In genomic region chr16:24151482-24151939, GRCh38 we compare ENCODE assay signal across 10 cellular contexts.
DNase-seq lines count a peak whose midpoint lies in the region; ATAC-seq, FAIRE-seq and TF ChIP-seq lines count a peak whose summit lies in the region.
"Had no signal": no experiment of that assay in that cellular context is flagged by ENCODE, and none has a peak within 500 bp of the region (broad histone marks: within the 10 kb centered on the region; RNA-seq: fewer than 3 reads in every experiment).

No MANE protein-coding gene starts in this region.

- peak overlapping the region; percentile 80 for H3K27ac Mint-ChIP-seq in activated naive CD8-positive, alpha-beta T cell treated with anti-CD3 and anti-CD28 coated beads, Interleukin-2, amount 10 ng/mL, durations not matched to agents 7 days and 5 days
- peak overlapping the region; percentile 2 to 71 for H3K27ac Mint-ChIP-seq in natural killer cell treated with Interleukin-12 subunit alpha and Interleukin-12 subunit beta and Interleukin-15 and Interleukin-18, amount 100 ng/mL, for 72 hours
- H3K27ac Mint-ChIP-seq: endodermal cell had no signal

- DNase-seq in GM12891 (ENCODE audit: insufficient read length, low spot score): no peak
- peak; percentile 29 for DNase-seq in SK-MEL-5 (ENCODE audit: low read depth, low spot score)
- DNase-seq in activated naive CD8-positive, alpha-beta T cell treated with anti-CD3 and anti-CD28 coated beads, Interleukin-2, amount 10 ng/mL, durations not matched to agents 7 days and 5 days: no peak
- no peak for DNase-seq in natural killer cell treated with Interleukin-12 subunit alpha and Interleukin-12 subunit beta and Interleukin-15 and Interleukin-18, amount 100 ng/mL, for 72 hours (ENCODE audit: low spot score)
- DNase-seq in NCI-H146 (lab: John Stamatoyannopoulos, UW): no peak
- DNase-seq in NOMO-1 (lab: John Stamatoyannopoulos, UW; ENCODE audit: unreplicated experiment in 2 of 2): no peak
- DNase-seq: endodermal cell, NCI-H226, T1000 had no signal

- peaks cover 39% of the 10 kb centered on the region for H3K36me3 Mint-ChIP-seq in activated naive CD8-positive, alpha-beta T cell treated with anti-CD3 and anti-CD28 coated beads, Interleukin-2, amount 10 ng/mL, durations not matched to agents 7 days and 5 days
- H3K36me3 Mint-ChIP-seq in natural killer cell treated with Interleukin-12 subunit alpha and Interleukin-12 subunit beta and Interleukin-15 and Interleukin-18, amount 100 ng/mL, for 72 hours: peaks cover 11% of the 10 kb centered on the region

- H3K27me3 Mint-ChIP-seq in activated naive CD8-positive, alpha-beta T cell treated with anti-CD3 and anti-CD28 coated beads, Interleukin-2, amount 10 ng/mL, durations not matched to agents 7 days and 5 days: no peaks in the 10 kb centered on the region
- no peaks in the 10 kb centered on the region for H3K27me3 Mint-ChIP-seq in natural killer cell treated with Interleukin-12 subunit alpha and Interleukin-12 subunit beta and Interleukin-15 and Interleukin-18, amount 100 ng/mL, for 72 hours

- peak; percentile 77 for ATAC-seq in activated naive CD8-positive, alpha-beta T cell treated with anti-CD3 and anti-CD28 coated beads, Interleukin-2, amount 10 ng/mL, durations not matched to agents 7 days and 5 days (ENCODE audit: low read depth)
- peak; percentile 42 to 60 for ATAC-seq in natural killer cell treated with Interleukin-12 subunit alpha and Interleukin-12 subunit beta and Interleukin-15 and Interleukin-18, amount 100 ng/mL, for 72 hours
- no peak for ATAC-seq in HG03159 (IDR thresholded peaks at IDR 0.05; ENCODE audit: unreplicated experiment)

- POLR2A ChIA-PET in activated naive CD8-positive, alpha-beta T cell treated with anti-CD3 and anti-CD28 coated beads, Interleukin-2, amount 10 ng/mL, durations not matched to agents 7 days and 5 days (lab: Charles Lee): no interaction called here

- no peaks in the 10 kb centered on the region for H3K9me3 Mint-ChIP-seq in activated naive CD8-positive, alpha-beta T cell treated with anti-CD3 and anti-CD28 coated beads, Interleukin-2, amount 10 ng/mL, durations not matched to agents 7 days and 5 days
- H3K9me3 Mint-ChIP-seq in natural killer cell treated with Interleukin-12 subunit alpha and Interleukin-12 subunit beta and Interleukin-15 and Interleukin-18, amount 100 ng/mL, for 72 hours: peaks cover 3% of the 10 kb centered on the region
- H3K9me3 Mint-ChIP-seq: endodermal cell had no signal

- no peak for TF ChIP-seq POLR2A in GM12891 (IDR thresholded peaks at IDR 0.05; ENCODE audit: low read depth, low read length)

- in situ Hi-C loops in SK-MEL-5 (cut with HindIII; ENCODE audit: low pct_unique_long_range_greater_than_20kb, low sequenced_read_pairs): no loop called here

- peak overlapping the region; percentile 54 for H3K4me3 Mint-ChIP-seq in activated naive CD8-positive, alpha-beta T cell treated with anti-CD3 and anti-CD28 coated beads, Interleukin-2, amount 10 ng/mL, durations not matched to agents 7 days and 5 days
- peak overlapping the region; percentile 20 for H3K4me3 Mint-ChIP-seq in natural killer cell treated with Interleukin-12 subunit alpha and Interleukin-12 subunit beta and Interleukin-15 and Interleukin-18, amount 100 ng/mL, for 72 hours
- H3K4me3 Mint-ChIP-seq: endodermal cell had no signal

- peak; percentile 38 for FAIRE-seq in GM12891 (lab: Jason Lieb, UNC)

- H3K4me1 Mint-ChIP-seq in activated naive CD8-positive, alpha-beta T cell treated with anti-CD3 and anti-CD28 coated beads, Interleukin-2, amount 10 ng/mL, durations not matched to agents 7 days and 5 days: peaks cover 29% of the 10 kb centered on the region
- peaks cover 35 to 37% of the 10 kb centered on the region in 2 donors for H3K4me1 Mint-ChIP-seq in natural killer cell treated with Interleukin-12 subunit alpha and Interleukin-12 subunit beta and Interleukin-15 and Interleukin-18, amount 100 ng/mL, for 72 hours (ENCODE audit: low read depth in 2 of 2)

TF ChIP-seq in GM12891, 5 proteins besides CTCF, POLR2A, EP300 and RAD21:
- TF ChIP-seq PAX5 (IDR thresholded peaks at IDR 0.05; ENCODE audit: insufficient read depth, low read length, severe bottlenecking): no peak
- TF ChIP-seq TAF1 (IDR thresholded peaks at IDR 0.05; ENCODE audit: low read depth, low read length): no peak
- TF ChIP-seq POU2F2 (IDR thresholded peaks at IDR 0.05; ENCODE audit: low read depth, low read length): no peak
- TF ChIP-seq SPI1 (IDR thresholded peaks at IDR 0.05; ENCODE audit: low read depth, low read length): no peak
- TF ChIP-seq POLR2AphosphoS5 (IDR thresholded peaks at IDR 0.05; ENCODE audit: low read depth, low read length): no peak
